Comparison of ENCODE assay signal across 1 cellular context in the genomic region with DNA sequence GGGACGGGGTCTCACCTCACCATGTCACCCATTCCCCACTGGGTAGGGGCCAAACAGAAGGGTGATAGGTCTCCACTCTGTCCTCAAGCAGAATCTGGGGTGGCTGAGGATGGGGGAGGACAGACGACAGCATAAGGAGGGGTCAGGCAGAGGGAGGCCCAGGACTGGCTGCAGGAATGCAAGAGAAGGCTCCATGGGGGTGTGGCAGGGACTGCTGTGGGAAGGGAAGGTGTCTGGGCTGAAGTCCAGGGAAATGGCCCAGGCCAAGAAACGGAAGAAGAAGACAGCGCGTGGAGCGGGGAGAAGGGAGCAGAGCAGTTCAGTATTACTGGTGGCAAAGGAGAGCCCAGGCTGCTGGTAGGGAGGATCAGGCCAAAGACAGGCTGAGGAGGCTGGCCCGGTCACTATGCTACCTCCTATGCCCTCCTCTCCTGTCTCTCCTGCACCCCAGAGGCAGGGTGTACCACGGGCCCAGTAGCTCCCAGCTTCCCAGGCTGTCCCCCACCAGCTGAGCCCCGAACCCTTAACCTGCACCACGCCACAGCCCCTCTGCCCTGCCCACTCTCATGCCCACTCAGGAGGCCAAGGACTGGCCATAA.
TF ChIP-seq lines count a peak whose summit lies in the region.

No MANE protein-coding gene starts in this region.

TF ChIP-seq in GM23338, 12 proteins besides CTCF, POLR2A, EP300 and RAD21 (continued from another document):
- TF ChIP-seq, protein P1, sequence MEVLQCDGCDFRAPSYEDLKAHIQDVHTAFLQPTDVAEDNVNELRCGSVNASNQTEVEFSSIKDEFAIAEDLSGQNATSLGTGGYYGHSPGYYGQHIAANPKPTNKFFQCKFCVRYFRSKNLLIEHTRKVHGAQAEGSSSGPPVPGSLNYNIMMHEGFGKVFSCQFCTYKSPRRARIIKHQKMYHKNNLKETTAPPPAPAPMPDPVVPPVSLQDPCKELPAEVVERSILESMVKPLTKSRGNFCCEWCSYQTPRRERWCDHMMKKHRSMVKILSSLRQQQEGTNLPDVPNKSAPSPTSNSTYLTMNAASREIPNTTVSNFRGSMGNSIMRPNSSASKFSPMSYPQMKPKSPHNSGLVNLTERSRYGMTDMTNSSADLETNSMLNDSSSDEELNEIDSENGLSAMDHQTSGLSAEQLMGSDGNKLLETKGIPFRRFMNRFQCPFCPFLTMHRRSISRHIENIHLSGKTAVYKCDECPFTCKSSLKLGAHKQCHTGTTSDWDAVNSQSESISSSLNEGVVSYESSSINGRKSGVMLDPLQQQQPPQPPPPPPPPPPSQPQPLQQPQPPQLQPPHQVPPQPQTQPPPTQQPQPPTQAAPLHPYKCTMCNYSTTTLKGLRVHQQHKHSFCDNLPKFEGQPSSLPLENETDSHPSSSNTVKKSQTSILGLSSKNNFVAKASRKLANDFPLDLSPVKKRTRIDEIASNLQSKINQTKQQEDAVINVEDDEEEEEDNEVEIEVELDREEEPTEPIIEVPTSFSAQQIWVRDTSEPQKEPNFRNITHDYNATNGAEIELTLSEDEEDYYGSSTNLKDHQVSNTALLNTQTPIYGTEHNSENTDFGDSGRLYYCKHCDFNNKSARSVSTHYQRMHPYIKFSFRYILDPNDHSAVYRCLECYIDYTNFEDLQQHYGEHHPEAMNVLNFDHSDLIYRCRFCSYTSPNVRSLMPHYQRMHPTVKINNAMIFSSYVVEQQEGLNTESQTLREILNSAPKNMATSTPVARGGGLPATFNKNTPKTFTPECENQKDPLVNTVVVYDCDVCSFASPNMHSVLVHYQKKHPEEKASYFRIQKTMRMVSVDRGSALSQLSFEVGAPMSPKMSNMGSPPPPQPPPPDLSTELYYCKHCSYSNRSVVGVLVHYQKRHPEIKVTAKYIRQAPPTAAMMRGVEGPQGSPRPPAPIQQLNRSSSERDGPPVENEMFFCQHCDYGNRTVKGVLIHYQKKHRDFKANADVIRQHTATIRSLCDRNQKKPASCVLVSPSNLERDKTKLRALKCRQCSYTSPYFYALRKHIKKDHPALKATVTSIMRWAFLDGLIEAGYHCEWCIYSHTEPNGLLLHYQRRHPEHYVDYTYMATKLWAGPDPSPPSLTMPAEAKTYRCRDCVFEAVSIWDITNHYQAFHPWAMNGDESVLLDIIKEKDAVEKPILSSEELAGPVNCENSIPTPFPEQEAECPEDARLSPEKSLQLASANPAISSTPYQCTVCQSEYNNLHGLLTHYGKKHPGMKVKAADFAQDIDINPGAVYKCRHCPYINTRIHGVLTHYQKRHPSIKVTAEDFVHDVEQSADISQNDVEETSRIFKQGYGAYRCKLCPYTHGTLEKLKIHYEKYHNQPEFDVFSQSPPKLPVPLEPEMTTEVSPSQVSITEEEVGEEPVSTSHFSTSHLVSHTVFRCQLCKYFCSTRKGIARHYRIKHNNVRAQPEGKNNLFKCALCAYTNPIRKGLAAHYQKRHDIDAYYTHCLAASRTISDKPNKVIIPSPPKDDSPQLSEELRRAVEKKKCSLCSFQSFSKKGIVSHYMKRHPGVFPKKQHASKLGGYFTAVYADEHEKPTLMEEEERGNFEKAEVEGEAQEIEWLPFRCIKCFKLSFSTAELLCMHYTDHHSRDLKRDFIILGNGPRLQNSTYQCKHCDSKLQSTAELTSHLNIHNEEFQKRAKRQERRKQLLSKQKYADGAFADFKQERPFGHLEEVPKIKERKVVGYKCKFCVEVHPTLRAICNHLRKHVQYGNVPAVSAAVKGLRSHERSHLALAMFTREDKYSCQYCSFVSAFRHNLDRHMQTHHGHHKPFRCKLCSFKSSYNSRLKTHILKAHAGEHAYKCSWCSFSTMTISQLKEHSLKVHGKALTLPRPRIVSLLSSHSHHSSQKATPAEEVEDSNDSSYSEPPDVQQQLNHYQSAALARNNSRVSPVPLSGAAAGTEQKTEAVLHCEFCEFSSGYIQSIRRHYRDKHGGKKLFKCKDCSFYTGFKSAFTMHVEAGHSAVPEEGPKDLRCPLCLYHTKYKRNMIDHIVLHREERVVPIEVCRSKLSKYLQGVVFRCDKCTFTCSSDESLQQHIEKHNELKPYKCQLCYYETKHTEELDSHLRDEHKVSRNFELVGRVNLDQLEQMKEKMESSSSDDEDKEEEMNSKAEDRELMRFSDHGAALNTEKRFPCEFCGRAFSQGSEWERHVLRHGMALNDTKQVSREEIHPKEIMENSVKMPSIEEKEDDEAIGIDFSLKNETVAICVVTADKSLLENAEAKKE (CRISPR knock-in tag; IDR thresholded peaks at IDR 0.05), result no peak
- TF ChIP-seq EZH2phosphoT487 (IDR thresholded peaks at IDR 0.05; ENCODE audit: unreplicated experiment) (no peak), EZH2 (IDR thresholded peaks at IDR 0.05; ENCODE audit: low read depth, unreplicated experiment) (no peak), STAT1 (IDR thresholded peaks at IDR 0.05; ENCODE audit: unreplicated experiment) (no peak)
- TF ChIP-seq, protein P2, sequence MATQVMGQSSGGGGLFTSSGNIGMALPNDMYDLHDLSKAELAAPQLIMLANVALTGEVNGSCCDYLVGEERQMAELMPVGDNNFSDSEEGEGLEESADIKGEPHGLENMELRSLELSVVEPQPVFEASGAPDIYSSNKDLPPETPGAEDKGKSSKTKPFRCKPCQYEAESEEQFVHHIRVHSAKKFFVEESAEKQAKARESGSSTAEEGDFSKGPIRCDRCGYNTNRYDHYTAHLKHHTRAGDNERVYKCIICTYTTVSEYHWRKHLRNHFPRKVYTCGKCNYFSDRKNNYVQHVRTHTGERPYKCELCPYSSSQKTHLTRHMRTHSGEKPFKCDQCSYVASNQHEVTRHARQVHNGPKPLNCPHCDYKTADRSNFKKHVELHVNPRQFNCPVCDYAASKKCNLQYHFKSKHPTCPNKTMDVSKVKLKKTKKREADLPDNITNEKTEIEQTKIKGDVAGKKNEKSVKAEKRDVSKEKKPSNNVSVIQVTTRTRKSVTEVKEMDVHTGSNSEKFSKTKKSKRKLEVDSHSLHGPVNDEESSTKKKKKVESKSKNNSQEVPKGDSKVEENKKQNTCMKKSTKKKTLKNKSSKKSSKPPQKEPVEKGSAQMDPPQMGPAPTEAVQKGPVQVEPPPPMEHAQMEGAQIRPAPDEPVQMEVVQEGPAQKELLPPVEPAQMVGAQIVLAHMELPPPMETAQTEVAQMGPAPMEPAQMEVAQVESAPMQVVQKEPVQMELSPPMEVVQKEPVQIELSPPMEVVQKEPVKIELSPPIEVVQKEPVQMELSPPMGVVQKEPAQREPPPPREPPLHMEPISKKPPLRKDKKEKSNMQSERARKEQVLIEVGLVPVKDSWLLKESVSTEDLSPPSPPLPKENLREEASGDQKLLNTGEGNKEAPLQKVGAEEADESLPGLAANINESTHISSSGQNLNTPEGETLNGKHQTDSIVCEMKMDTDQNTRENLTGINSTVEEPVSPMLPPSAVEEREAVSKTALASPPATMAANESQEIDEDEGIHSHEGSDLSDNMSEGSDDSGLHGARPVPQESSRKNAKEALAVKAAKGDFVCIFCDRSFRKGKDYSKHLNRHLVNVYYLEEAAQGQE (IDR thresholded peaks at IDR 0.05; ENCODE audit: unreplicated experiment), result no peak
